ENCODE assay signal across 24 cellular contexts in the genomic region with DNA sequence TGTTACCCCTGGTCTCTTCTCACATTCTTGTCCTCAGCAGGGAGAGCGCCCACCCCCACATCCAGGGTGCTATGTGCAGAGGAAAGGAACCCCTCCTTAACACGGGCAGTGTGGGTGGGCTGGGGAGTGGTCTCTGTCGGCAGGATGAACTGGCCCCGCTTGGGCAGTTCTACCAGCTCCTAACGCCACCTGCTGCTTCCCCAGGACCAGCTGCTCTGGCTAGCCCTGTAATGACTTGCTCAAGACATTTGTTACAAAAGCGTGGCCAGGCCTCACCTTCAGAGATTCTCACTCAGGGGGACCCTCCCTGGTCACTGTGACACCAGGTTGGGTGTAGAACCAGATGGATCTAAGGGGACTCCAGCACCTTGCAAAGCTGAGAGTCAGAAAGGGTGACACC.
"Had no signal": no experiment of that assay in that cellular context is flagged by ENCODE, and none has a peak within 500 bp of the region (broad histone marks: within the 10 kb centered on the region; RNA-seq: fewer than 3 reads in every experiment).

No MANE protein-coding gene starts in this region.

- H2AFZ ChIP-seq: hepatocyte had no signal

- H3K36me3 Mint-ChIP-seq: activated naive CD8-positive, alpha-beta T cell; natural killer cell had no signal

- H3K27me3 Mint-ChIP-seq: activated B cell treated with CpG ODN at 0.5 μM for 24 hours; activated naive CD8-positive, alpha-beta T cell had no signal

- H3K4me3 ChIP-seq: body of pancreas, esophagus muscularis mucosa, hepatocyte, right atrium auricular region, skin epidermis, tibial nerve, uterus had no signal

- H3K27ac Mint-ChIP-seq: activated B cell treated with CpG ODN at 0.5 μM for 24 hours; activated CD8-positive, alpha-beta T cell treated with anti-CD3 and anti-CD28 coated beads, Interleukin-2, amount 10 ng/mL, durations not matched to agents 7 days and 5 days; activated naive CD8-positive, alpha-beta T cell; activated T-cell treated with anti-CD3 and anti-CD28 coated beads, Interleukin-2, amount 50 U/mL, for 72 hours; natural killer cell had no signal

- H3K36me3 ChIP-seq: right atrium auricular region, tibial nerve, uterus had no signal

- H3K27me3 ChIP-seq: esophagus muscularis mucosa, hepatocyte, right atrium auricular region, uterus had no signal

- H3K27ac ChIP-seq: body of pancreas, esophagus muscularis mucosa, hepatocyte, right atrium auricular region, skin epidermis, tibial nerve, uterus had no signal

- H3K9me3 ChIP-seq: body of pancreas, esophagus muscularis mucosa, right atrium auricular region, tibial nerve, uterus had no signal

- H3K4me2 ChIP-seq: hepatocyte had no signal

- H3K9me3 Mint-ChIP-seq: activated B cell treated with CpG ODN at 0.5 μM for 24 hours; activated T-cell treated with anti-CD3 and anti-CD28 coated beads, Interleukin-2, amount 50 U/mL, for 72 hours; natural killer cell had no signal

- DNase-seq: activated B cell treated with CpG ODN at 0.5 μM for 24 hours; activated CD4-positive, alpha-beta T cell treated with anti-CD3 and anti-CD28 coated beads for 48 hours; activated CD8-positive, alpha-beta memory T cell treated with anti-CD3 and anti-CD28 coated beads, Interleukin-2, amount 50 U/mL, for 4 hours; activated CD8-positive, alpha-beta T cell treated with anti-CD3 and anti-CD28 coated beads, Interleukin-2, amount 10 ng/mL, durations not matched to agents 7 days and 5 days; activated gamma-delta T cell treated with Interleukin-2 at 50 U/mL for 16 hours; activated T-cell treated with anti-CD3 and anti-CD28 coated beads, Interleukin-2, amount 50 U/mL, for 72 hours; amniotic stem cell; body of pancreas; central memory CD4-positive, alpha-beta T cell; cortex of kidney; effector CD4-positive, alpha-beta T cell; kidney; mesendoderm; natural killer cell; occipital lobe; stimulated activated CD4-positive, alpha-beta T cell treated with anti-CD3 and anti-CD28 coated beads, Interleukin-4, amount 100 ng/mL, for 24 hours; stimulated activated naive CD4-positive, alpha-beta T cell; uterus had no signal

- H3K79me2 ChIP-seq: hepatocyte had no signal

- H3K4me3 Mint-ChIP-seq: activated B cell treated with CpG ODN at 0.5 μM for 24 hours; activated CD8-positive, alpha-beta T cell treated with anti-CD3 and anti-CD28 coated beads, Interleukin-2, amount 10 ng/mL, durations not matched to agents 7 days and 5 days; activated naive CD8-positive, alpha-beta T cell; activated T-cell treated with anti-CD3 and anti-CD28 coated beads, Interleukin-2, amount 50 U/mL, for 72 hours; natural killer cell had no signal

- H3K4me1 Mint-ChIP-seq: natural killer cell had no signal

- H3K4me1 ChIP-seq: body of pancreas, right atrium auricular region, uterus had no signal
